In genomic region chr21:44752701-44753235, GRCh38 we compare ENCODE assay signal across 16 cellular contexts. TPM values are rescaled to one million over a fixed set of nuclear protein-coding genes. Genes with fewer than 3 reads are reported as not detected.
DNase-seq lines count a peak whose midpoint lies in the region; ATAC-seq and TF ChIP-seq lines count a peak whose summit lies in the region.
"Had no signal": no experiment of that assay in that cellular context is flagged by ENCODE, and none has a peak within 500 bp of the region (broad histone marks: within the 10 kb centered on the region; RNA-seq: fewer than 3 reads in every experiment).

No MANE protein-coding gene starts in this region.

- 69% methylated on average over 11 of the region's 11 CpGs for WGBS in hepatocyte (ENCODE audit: low lambda C conversion rate, missing lambda C conversion rate)
- WGBS in spleen, 5 donors: 73 to 86% (median 80%) methylated on average over 11 of the region's 11 CpGs

- peaks cover 0 to 4% of the 10 kb centered on the region in 2 donors for H3K4me1 Mint-ChIP-seq in natural killer cell treated with Interleukin-12 subunit alpha and Interleukin-12 subunit beta and Interleukin-15 and Interleukin-18, amount 100 ng/mL, for 72 hours (ENCODE audit: low read depth in 2 of 2)
- H3K4me1 Mint-ChIP-seq in natural killer cell (no peaks in the 10 kb centered on the region), neural progenitor cell (peaks cover 9% of the 10 kb centered on the region)
- H3K4me1 Mint-ChIP-seq: stimulated activated effector memory CD8-positive, alpha-beta T cell treated with anti-CD3 and anti-CD28 coated beads, Interleukin-12 subunit alpha, Interleukin-12 subunit beta, amount 100 ng/mL, for 72 hours had no signal

- H3K9me2 ChIP-seq in hepatocyte (replicated peaks; ENCODE audit: insufficient read depth): no peaks in the 10 kb centered on the region

- H3K9me3 ChIP-seq in RWPE2 (ENCODE audit: severe bottlenecking): no peaks in the 10 kb centered on the region
- H3K9me3 ChIP-seq in hepatocyte (ENCODE audit: low read depth): no peaks in the 10 kb centered on the region
- H3K9me3 ChIP-seq in neural progenitor cell (ENCODE audit: low read depth): no peaks in the 10 kb centered on the region
- H3K9me3 ChIP-seq in spleen: peaks cover 0 to 11% (median 0%) of the 10 kb centered on the region in 8 donors

- peak; percentile 45 for DNase-seq in natural killer cell treated with Interleukin-12 subunit alpha and Interleukin-12 subunit beta and Interleukin-15 and Interleukin-18, amount 100 ng/mL, for 72 hours (ENCODE audit: low spot score)
- no peak for DNase-seq in natural killer cell
- DNase-seq in RWPE2 (ENCODE audit: low spot score): peak; percentile 88
- DNase-seq in hepatocyte (ENCODE audit: low spot score): peak; percentile 40
- DNase-seq in neural progenitor cell (ENCODE audit: low spot score): no peak
- DNase-seq in spleen: no peak
- DNase-seq: GDM1, left cardiac atrium, NCI-H2171, occipital lobe, T-helper 9 cell had no signal

- H3K4me1 ChIP-seq in RWPE2 (ENCODE audit: insufficient read depth, poor library complexity, severe bottlenecking): peaks cover 14% of the 10 kb centered on the region
- H3K4me1 ChIP-seq in hepatocyte (ENCODE audit: insufficient read depth): peaks cover 7% of the 10 kb centered on the region
- H3K4me1 ChIP-seq in neural progenitor cell: peaks cover 11% of the 10 kb centered on the region
- H3K4me1 ChIP-seq in spleen: no peaks in the 10 kb centered on the region

- H3K27me3 ChIP-seq in RWPE2 (ENCODE audit: insufficient read depth, poor library complexity, severe bottlenecking): no peaks in the 10 kb centered on the region
- no peaks in the 10 kb centered on the region for H3K27me3 ChIP-seq in hepatocyte
- H3K27me3 ChIP-seq in neural progenitor cell: peaks cover 11% of the 10 kb centered on the region
- H3K27me3 ChIP-seq in spleen (replicated peaks in 1 of 7): peaks cover 0 to 46% (median 5%) of the 10 kb centered on the region in 7 donors

- H3K27ac ChIP-seq in RWPE2 (ENCODE audit: poor library complexity, severe bottlenecking) (peak overlapping the region; percentile 50), hepatocyte (no peak overlapping the region), neural progenitor cell (no peak overlapping the region), spleen (no peak overlapping the region)

- H3K4me3 Mint-ChIP-seq in natural killer cell treated with Interleukin-12 subunit alpha and Interleukin-12 subunit beta and Interleukin-15 and Interleukin-18, amount 100 ng/mL, for 72 hours: no peak overlapping the region
- H3K4me3 Mint-ChIP-seq in natural killer cell: no peak overlapping the region
- no peak overlapping the region for H3K4me3 Mint-ChIP-seq in neural progenitor cell
- H3K4me3 Mint-ChIP-seq: dendritic cell treated with granulocyte-macrophage colony-stimulating factor and Interleukin-4, amounts not matched to agents 40 ng/mL and 50 ng/mL, for 4 days; stimulated activated effector memory CD8-positive, alpha-beta T cell treated with anti-CD3 and anti-CD28 coated beads, Interleukin-12 subunit alpha, Interleukin-12 subunit beta, amount 100 ng/mL, for 72 hours had no signal

- H3K27ac Mint-ChIP-seq in natural killer cell treated with Interleukin-12 subunit alpha and Interleukin-12 subunit beta and Interleukin-15 and Interleukin-18, amount 100 ng/mL, for 72 hours: no peak overlapping the region
- no peak overlapping the region for H3K27ac Mint-ChIP-seq in natural killer cell
- no peak overlapping the region for H3K27ac Mint-ChIP-seq in neural progenitor cell
- H3K27ac Mint-ChIP-seq: dendritic cell treated with granulocyte-macrophage colony-stimulating factor and Interleukin-4, amounts not matched to agents 40 ng/mL and 50 ng/mL, for 4 days; stimulated activated effector memory CD8-positive, alpha-beta T cell treated with anti-CD3 and anti-CD28 coated beads, Interleukin-12 subunit alpha, Interleukin-12 subunit beta, amount 100 ng/mL, for 72 hours had no signal

- no peaks in the 10 kb centered on the region for H3K79me2 ChIP-seq in hepatocyte
- H3K79me2 ChIP-seq in neural progenitor cell (ENCODE audit: low read depth): no peaks in the 10 kb centered on the region

- intact Hi-C loops in natural killer cell (cut with micrococcal nuclease): no loop called here
- intact Hi-C loops in spleen (cut with DNase I; ENCODE audit: low total_unique reads): no loop called here

- H3K36me3 Mint-ChIP-seq in natural killer cell treated with Interleukin-12 subunit alpha and Interleukin-12 subunit beta and Interleukin-15 and Interleukin-18, amount 100 ng/mL, for 72 hours: no peaks in the 10 kb centered on the region
- no peaks in the 10 kb centered on the region for H3K36me3 Mint-ChIP-seq in natural killer cell
- H3K36me3 Mint-ChIP-seq in neural progenitor cell: no peaks in the 10 kb centered on the region
- H3K36me3 Mint-ChIP-seq: stimulated activated effector memory CD8-positive, alpha-beta T cell treated with anti-CD3 and anti-CD28 coated beads, Interleukin-12 subunit alpha, Interleukin-12 subunit beta, amount 100 ng/mL, for 72 hours had no signal

- H3K4me3 ChIP-seq in RWPE2 (ENCODE audit: severe bottlenecking) (no peak overlapping the region), hepatocyte (no peak overlapping the region), neural progenitor cell (no peak overlapping the region), spleen (no peak overlapping the region)

- H4K20me1 ChIP-seq in hepatocyte (ENCODE audit: insufficient read depth, poor library complexity, severe bottlenecking) (no peaks in the 10 kb centered on the region), neural progenitor cell (ENCODE audit: low read depth) (no peaks in the 10 kb centered on the region)

- H3K4me2 ChIP-seq in hepatocyte (no peak overlapping the region), neural progenitor cell (no peak overlapping the region)

- no peak for TF ChIP-seq POLR2A in spleen (IDR thresholded peaks at IDR 0.05)

- TF ChIP-seq CTCF in natural killer cell (IDR thresholded peaks at IDR 0.05) (no peak), RWPE2 (IDR thresholded peaks at IDR 0.05; ENCODE audit: poor library complexity, severe bottlenecking) (no peak), hepatocyte (IDR thresholded peaks at IDR 0.05; ENCODE audit: poor library complexity) (peak; percentile 14), neural progenitor cell (IDR thresholded peaks at IDR 0.05) (no peak), spleen (IDR thresholded peaks at IDR 0.05 in 8 of 11, conservative IDR thresholded peaks at IDR 0.05 in 3 of 11) (no peak)

- H3F3A ChIP-seq in neural progenitor cell (ENCODE audit: low read depth): no peaks in the 10 kb centered on the region

- no peak overlapping the region for H2AFZ ChIP-seq in hepatocyte
- no peak overlapping the region for H2AFZ ChIP-seq in neural progenitor cell (replicated peaks)

- no peaks in the 10 kb centered on the region for H3K9me3 Mint-ChIP-seq in natural killer cell treated with Interleukin-12 subunit alpha and Interleukin-12 subunit beta and Interleukin-15 and Interleukin-18, amount 100 ng/mL, for 72 hours
- H3K9me3 Mint-ChIP-seq in natural killer cell: no peaks in the 10 kb centered on the region
- H3K9me3 Mint-ChIP-seq in neural progenitor cell: peaks cover 12% of the 10 kb centered on the region
- H3K9me3 Mint-ChIP-seq: dendritic cell treated with granulocyte-macrophage colony-stimulating factor and Interleukin-4, amounts not matched to agents 40 ng/mL and 50 ng/mL, for 4 days had no signal

- H3K27me3 Mint-ChIP-seq in natural killer cell treated with Interleukin-12 subunit alpha and Interleukin-12 subunit beta and Interleukin-15 and Interleukin-18, amount 100 ng/mL, for 72 hours: peaks cover 7% of the 10 kb centered on the region in 2 donors
- peaks cover 8% of the 10 kb centered on the region in 2 donors for H3K27me3 Mint-ChIP-seq in natural killer cell (ENCODE audit: low read depth in 2 of 2)
- peaks cover 5% of the 10 kb centered on the region for H3K27me3 Mint-ChIP-seq in neural progenitor cell (ENCODE audit: insufficient read depth, low read depth)

- no peaks in the 10 kb centered on the region for H3K36me3 ChIP-seq in RWPE2 (ENCODE audit: low read depth)
- no peaks in the 10 kb centered on the region for H3K36me3 ChIP-seq in hepatocyte (replicated peaks; ENCODE audit: insufficient read depth, low read depth)
- H3K36me3 ChIP-seq in neural progenitor cell: no peaks in the 10 kb centered on the region
- no peaks in the 10 kb centered on the region for H3K36me3 ChIP-seq in spleen

- H3K9ac ChIP-seq in neural progenitor cell: no peak overlapping the region

- ATAC-seq in natural killer cell treated with Interleukin-12 subunit alpha and Interleukin-12 subunit beta and Interleukin-15 and Interleukin-18, amount 100 ng/mL, for 72 hours: no peak
- ATAC-seq in natural killer cell (no peak), RWPE2 (ENCODE audit: low read depth) (peak; percentile 96), GM19395 (IDR thresholded peaks at IDR 0.05; ENCODE audit: unreplicated experiment) (no peak), GM21576 (IDR thresholded peaks at IDR 0.05; ENCODE audit: unreplicated experiment) (no peak)
- ATAC-seq: left cardiac atrium; stimulated activated effector memory CD8-positive, alpha-beta T cell treated with anti-CD3 and anti-CD28 coated beads, Interleukin-12 subunit alpha, Interleukin-12 subunit beta, amount 100 ng/mL, for 72 hours had no signal

RNA-seq across cellular contexts. Expression of gene TSPEAR, which starts 41.4 kb away (rescaled TPM):
- total RNA-seq in natural killer cell treated with Interleukin-12 subunit alpha and Interleukin-12 subunit beta and Interleukin-15 and Interleukin-18, amount 100 ng/mL, for 72 hours: not detected
- not detected for total RNA-seq in natural killer cell
- 0.16 TPM in 1 of 2 replicates, not detected in the other for total RNA-seq in hepatocyte
- 0.35 and 0.66 TPM in 2 replicates for polyA plus RNA-seq in hepatocyte
- total RNA-seq in neural progenitor cell (ENCODE audit: low replicate concordance): not detected in 2 replicates
- total RNA-seq in spleen: under 1 TPM in 1 of 7 donors, not detected in 6; 0.22 TPM
- under 1 TPM in 2 of 3 donors, not detected in 1; 0.02 to 0.03 TPM for polyA plus RNA-seq in spleen
- total RNA-seq: occipital lobe had no signal

RNA-seq across cellular contexts. Expression of gene UBE2G2, which starts 48.9 kb away (rescaled TPM):
- 100 to 1,000 TPM in 1 of 2 donors, 10 to 100 TPM in 1; 89.7 to 164 TPM for total RNA-seq in natural killer cell treated with Interleukin-12 subunit alpha and Interleukin-12 subunit beta and Interleukin-15 and Interleukin-18, amount 100 ng/mL, for 72 hours
- total RNA-seq in natural killer cell: 100 to 1,000 TPM in 2 of 3 donors, 10 to 100 TPM in 1; 89.1 to 109 (median 107) TPM
- total RNA-seq in hepatocyte: 45.8 and 61.6 TPM in 2 replicates
- polyA plus RNA-seq in hepatocyte: 50.4 and 55.2 TPM in 2 replicates
- 76.7 and 83.1 TPM in 2 replicates for total RNA-seq in neural progenitor cell (ENCODE audit: low replicate concordance)
- total RNA-seq in spleen: 100 to 1,000 TPM in 3 of 7 donors, 10 to 100 TPM in 4; 81.1 to 125 (median 93.8) TPM
- 10 to 100 TPM; 39.4 to 58.0 (median 46.9) TPM for polyA plus RNA-seq in spleen

RNA-seq across cellular contexts. Expression of gene KRTAP10-12, which starts 55.8 kb away (rescaled TPM):
- total RNA-seq in natural killer cell treated with Interleukin-12 subunit alpha and Interleukin-12 subunit beta and Interleukin-15 and Interleukin-18, amount 100 ng/mL, for 72 hours: not detected
- total RNA-seq in natural killer cell: not detected
- not detected in 2 replicates for total RNA-seq in hepatocyte
- polyA plus RNA-seq in hepatocyte: not detected in 2 replicates
- not detected in 2 replicates for total RNA-seq in neural progenitor cell (ENCODE audit: low replicate concordance)
- not detected for total RNA-seq in spleen
- polyA plus RNA-seq in spleen: not detected
- total RNA-seq: glomerular endothelial cell, left cardiac atrium, occipital lobe had no signal

Comparison
In these comparisons a context has a peak if more than half of its experiments do, and no peak if none do; other contexts are left out.
1. DNase-seq: peak in natural killer cell treated with Interleukin-12 subunit alpha and Interleukin-12 subunit beta and Interleukin-15 and Interleukin-18, amount 100 ng/mL, for 72 hours (single experiment), RWPE2 (single experiment) and hepatocyte (single experiment); none in natural killer cell (single experiment), neural progenitor cell (single experiment) and spleen (single experiment).